In genomic region chr1:227883073-227883520, GRCh38 we compare ENCODE assay signal across 13 cellular contexts.
A peak's percentile ranks its signal among the peaks of the same experiment; 100 is the strongest.
DNase-seq lines count a peak whose midpoint lies in the region; ATAC-seq and TF ChIP-seq lines count a peak whose summit lies in the region.
"Had no signal": no experiment of that assay in that cellular context is flagged by ENCODE, and none has a peak within 500 bp of the region (broad histone marks: within the 10 kb centered on the region; RNA-seq: fewer than 3 reads in every experiment).

No MANE protein-coding gene starts in this region.

- H3K27me3 ChIP-seq in RWPE2 (ENCODE audit: insufficient read depth, poor library complexity, severe bottlenecking), result no peaks in the 10 kb centered on the region
- H3K27me3 ChIP-seq in lower lobe of right lung (ENCODE audit: low read depth), result peaks cover 3% of the 10 kb centered on the region

- H3K4me1 ChIP-seq in RWPE2 (ENCODE audit: insufficient read depth, poor library complexity, severe bottlenecking) (peaks cover 9% of the 10 kb centered on the region), lower lobe of right lung (peaks cover 25% of the 10 kb centered on the region)

- H3K9me3 ChIP-seq in RWPE2 (ENCODE audit: severe bottlenecking) (no peaks in the 10 kb centered on the region), lower lobe of right lung (no peaks in the 10 kb centered on the region)
- H3K9me3 ChIP-seq: left ventricle myocardium inferior, tibial artery had no signal

- H3K27ac ChIP-seq in RWPE2 (ENCODE audit: poor library complexity, severe bottlenecking) (no peak overlapping the region), lower lobe of right lung (no peak overlapping the region)
- H3K27ac ChIP-seq: left ventricle myocardium inferior, tibial artery had no signal

- TF ChIP-seq CTCF in RWPE2 (IDR thresholded peaks at IDR 0.05; ENCODE audit: poor library complexity, severe bottlenecking), result no peak
- no peak for TF ChIP-seq CTCF in lower lobe of right lung (IDR thresholded peaks at IDR 0.05)

- ATAC-seq in RWPE2 (ENCODE audit: low read depth) (no peak), lower lobe of right lung (no peak)

- intact Hi-C loops in lower lobe of right lung (cut with DNase I), result no loop called here

- H3K4me3 ChIP-seq in RWPE2 (ENCODE audit: severe bottlenecking) (no peak overlapping the region), lower lobe of right lung (no peak overlapping the region)
- H3K4me3 ChIP-seq: left ventricle myocardium inferior, tibial artery had no signal

- no peaks in the 10 kb centered on the region for H3K36me3 ChIP-seq in RWPE2 (ENCODE audit: low read depth)
- no peaks in the 10 kb centered on the region for H3K36me3 ChIP-seq in lower lobe of right lung
- H3K36me3 ChIP-seq: left ventricle myocardium inferior, tibial artery had no signal

- peak; percentile 2 for DNase-seq in stimulated activated CD4-positive, alpha-beta T cell treated with anti-CD3 and anti-CD28 coated beads, Interleukin-4, amount 100 ng/mL, for 24 hours
- no peak for DNase-seq in stimulated activated CD4-positive, alpha-beta T cell treated with anti-CD3 and anti-CD28 coated beads, Interleukin-1b, Interleukin-23, amount 100 ng/mL, for 48 hours
- DNase-seq in RWPE2 (ENCODE audit: low spot score) (peak; percentile 12), lower lobe of right lung (peak; percentile 26), ureter (ENCODE audit: low spot score) (peak; percentile 39), DMS79 treated with DMSO at 0.1 percent for 48 hours (lab: John Stamatoyannopoulos, UW) (no peak), anterior cingulate cortex (lab: John Stamatoyannopoulos, UW) (no peak)
- no peak for DNase-seq in stimulated activated naive CD4-positive, alpha-beta T cell treated with Interleukin-2 at 50 U/mL for 16 hours (lab: John Stamatoyannopoulos, UW)
- DNase-seq: AML-193, DMS153, left ventricle myocardium inferior, NCI-H1436, tibial artery had no signal

Comparison
In these comparisons a context has a peak if more than half of its experiments do, and no peak if none do; other contexts are left out.
1. DNase-seq: peak in stimulated activated CD4-positive, alpha-beta T cell treated with anti-CD3 and anti-CD28 coated beads, Interleukin-4, amount 100 ng/mL, for 24 hours (single experiment), RWPE2 (single experiment), lower lobe of right lung (single experiment) and ureter (single experiment); none in stimulated activated CD4-positive, alpha-beta T cell treated with anti-CD3 and anti-CD28 coated beads, Interleukin-1b, Interleukin-23, amount 100 ng/mL, for 48 hours (single experiment), stimulated activated naive CD4-positive, alpha-beta T cell treated with Interleukin-2 at 50 U/mL for 16 hours (single experiment), DMS79 treated with DMSO at 0.1 percent for 48 hours (single experiment) and anterior cingulate cortex (0 of 58).